17 cellular contexts compared by ENCODE assay signal in genomic region chr18:32095156-32095555, GRCh38. TPM values are rescaled to one million over a fixed set of nuclear protein-coding genes. Genes with fewer than 3 reads are reported as not detected.
DNase-seq lines count a peak whose midpoint lies in the region; ATAC-seq and TF ChIP-seq lines count a peak whose summit lies in the region.
"Had no signal": no experiment of that assay in that cellular context is flagged by ENCODE, and none has a peak within 500 bp of the region (broad histone marks: within the 10 kb centered on the region; RNA-seq: fewer than 3 reads in every experiment).

No MANE protein-coding gene starts in this region.

- no peak for ATAC-seq in CD4-positive, CD25-positive, alpha-beta regulatory T cell (ENCODE audit: low read depth in 2 of 2)
- no peak for ATAC-seq in activated B cell treated with CpG ODN at 0.5 μM for 24 hours (ENCODE audit: low read depth)
- no peak for ATAC-seq in HG03571 (IDR thresholded peaks at IDR 0.05; ENCODE audit: unreplicated experiment)
- ATAC-seq in GM18520 (IDR thresholded peaks at IDR 0.05; ENCODE audit: unreplicated experiment) = no peak
- ATAC-seq: SK-N-SH treated with all-trans-retinoic acid at 6 μM for 48 hours had no signal

- H3K27me3 Mint-ChIP-seq in CD4-positive, CD25-positive, alpha-beta regulatory T cell = peaks cover 5% of the 10 kb centered on the region
- no peaks in the 10 kb centered on the region for H3K27me3 Mint-ChIP-seq in activated B cell treated with CpG ODN at 0.5 μM for 24 hours

- peak overlapping the region; percentile 53 to 95 (median 61) for H3K27ac Mint-ChIP-seq in CD4-positive, CD25-positive, alpha-beta regulatory T cell
- peak overlapping the region; percentile 1 for H3K27ac Mint-ChIP-seq in activated B cell treated with CpG ODN at 0.5 μM for 24 hours

- peaks cover 18% of the 10 kb centered on the region for H3K36me3 Mint-ChIP-seq in CD4-positive, CD25-positive, alpha-beta regulatory T cell
- peaks cover 55% of the 10 kb centered on the region for H3K36me3 Mint-ChIP-seq in activated B cell treated with CpG ODN at 0.5 μM for 24 hours (ENCODE audit: low read depth)

- no peak for TF ChIP-seq CTCF in activated B cell treated with CpG ODN at 0.5 μM for 24 hours (IDR thresholded peaks at IDR 0.05)
- TF ChIP-seq CTCF in Peyer's patch (IDR thresholded peaks at IDR 0.05) = no peak

- CTCF ChIA-PET in activated B cell treated with CpG ODN at 0.5 μM for 24 hours (lab: Charles Lee) = interaction anchor here (0.5 kb wide), 1 partner anchor 21 kb away, joined by 5 read pairs; no protein-coding TSS in a partner anchor

- TF ChIP-seq POLR2A in Peyer's patch (IDR thresholded peaks at IDR 0.05) = no peak

- H3K4me1 ChIP-seq in CD4-positive, CD25-positive, alpha-beta regulatory T cell (ENCODE audit: control insufficient read depth, insufficient read depth, low read length, poor library complexity, severe bottlenecking) = peaks cover 77% of the 10 kb centered on the region
- H3K4me1 ChIP-seq in Peyer's patch = peaks cover 0 to 26% (median 9%) of the 10 kb centered on the region in 4 donors

- H3K36me3 ChIP-seq in CD4-positive, CD25-positive, alpha-beta regulatory T cell (ENCODE audit: control insufficient read depth, insufficient read depth, low read length) = peaks cover 5% of the 10 kb centered on the region
- no peaks in the 10 kb centered on the region for H3K36me3 ChIP-seq in Peyer's patch
- H3K36me3 ChIP-seq: right atrium auricular region had no signal

- peak overlapping the region; percentile 96 for H3K4me3 ChIP-seq in CD4-positive, CD25-positive, alpha-beta regulatory T cell (ENCODE audit: low read depth, low read length)
- no peak overlapping the region for H3K4me3 ChIP-seq in Peyer's patch
- H3K4me3 ChIP-seq: right atrium auricular region had no signal

- H3K9me3 Mint-ChIP-seq in CD4-positive, CD25-positive, alpha-beta regulatory T cell = no peaks in the 10 kb centered on the region
- H3K9me3 Mint-ChIP-seq in activated B cell treated with CpG ODN at 0.5 μM for 24 hours = no peaks in the 10 kb centered on the region

- no peaks in the 10 kb centered on the region for H3K9me3 ChIP-seq in CD4-positive, CD25-positive, alpha-beta regulatory T cell (ENCODE audit: control insufficient read depth in 2 of 2, low read length in 2 of 2)
- H3K9me3 ChIP-seq in Peyer's patch = no peaks in the 10 kb centered on the region
- H3K9me3 ChIP-seq: right atrium auricular region had no signal

- peak overlapping the region; percentile 99 for H3K27ac ChIP-seq in CD4-positive, CD25-positive, alpha-beta regulatory T cell (ENCODE audit: insufficient read depth, low read length, poor library complexity, severe bottlenecking)
- H3K27ac ChIP-seq in Peyer's patch = no peak overlapping the region
- H3K27ac ChIP-seq: right atrium auricular region, WERI-Rb-1 had no signal

- H3K4me3 Mint-ChIP-seq in CD4-positive, CD25-positive, alpha-beta regulatory T cell = peak overlapping the region; percentile 89 to 100 (median 92)
- no peak overlapping the region for H3K4me3 Mint-ChIP-seq in activated B cell treated with CpG ODN at 0.5 μM for 24 hours

- POLR2A ChIA-PET in activated B cell treated with CpG ODN at 0.5 μM for 24 hours (lab: Charles Lee) = no interaction called here

- H3K4me1 Mint-ChIP-seq in CD4-positive, CD25-positive, alpha-beta regulatory T cell = peaks cover 40 to 66% (median 53%) of the 10 kb centered on the region in 4 donors
- peaks cover 57% of the 10 kb centered on the region for H3K4me1 Mint-ChIP-seq in activated B cell treated with CpG ODN at 0.5 μM for 24 hours

- no peaks in the 10 kb centered on the region for H3K27me3 ChIP-seq in CD4-positive, CD25-positive, alpha-beta regulatory T cell (ENCODE audit: control insufficient read depth, insufficient read depth, low read length)
- no peaks in the 10 kb centered on the region for H3K27me3 ChIP-seq in Peyer's patch
- H3K27me3 ChIP-seq: right atrium auricular region had no signal

- intact Hi-C loops in activated B cell treated with CpG ODN at 0.5 μM for 24 hours (cut with micrococcal nuclease) = loop anchor here (10.0 kb wide), 1 partner anchor 820 kb away; no protein-coding TSS in a partner anchor

- no peak for DNase-seq in CD4-positive, CD25-positive, alpha-beta regulatory T cell
- peak; percentile 4 for DNase-seq in EL
- no peak for DNase-seq in activated B cell treated with CpG ODN at 0.5 μM for 24 hours
- peak; percentile 17 for DNase-seq in kidney tubule cell (ENCODE audit: low spot score)
- no peak for DNase-seq in NCI-H1105 treated with DMSO at 0.1 percent for 48 hours (lab: John Stamatoyannopoulos, UW)
- DNase-seq in Peyer's patch = no peak
- DNase-seq: caudate nucleus; glutamatergic neuron; H9; MM.1S; stimulated activated CD4-positive, alpha-beta T cell treated with anti-CD3 and anti-CD28 coated beads, Interleukin-4, amount 100 ng/mL, for 4 hours; stimulated activated naive CD4-positive, alpha-beta T cell treated with Interleukin-2 at 50 U/mL for 16 hours; WERI-Rb-1 had no signal

RNA-seq across cellular contexts. Expression of gene RNF138, which starts 3.5 kb away (rescaled TPM):
- total RNA-seq in CD4-positive, CD25-positive, alpha-beta regulatory T cell = 94.8 TPM
- 10 to 100 TPM; 62.1 to 92.9 (median 86.2) TPM for polyA plus RNA-seq in CD4-positive, CD25-positive, alpha-beta regulatory T cell
- total RNA-seq in activated B cell treated with CpG ODN at 0.5 μM for 24 hours (55.2 and 66.4 TPM in 2 replicates), Peyer's patch (10 to 100 TPM; 11.1 to 21.7 (median 15.4) TPM)

Comparison
In these comparisons a context has a peak if more than half of its experiments do, and no peak if none do; other contexts are left out.
1. DNase-seq: peak in EL (single experiment) and kidney tubule cell (single experiment); none in CD4-positive, CD25-positive, alpha-beta regulatory T cell (0 of 3), activated B cell treated with CpG ODN at 0.5 μM for 24 hours (single experiment), NCI-H1105 treated with DMSO at 0.1 percent for 48 hours (single experiment) and Peyer's patch (0 of 3).